15 cellular contexts compared by ENCODE assay signal in the genomic region with DNA sequence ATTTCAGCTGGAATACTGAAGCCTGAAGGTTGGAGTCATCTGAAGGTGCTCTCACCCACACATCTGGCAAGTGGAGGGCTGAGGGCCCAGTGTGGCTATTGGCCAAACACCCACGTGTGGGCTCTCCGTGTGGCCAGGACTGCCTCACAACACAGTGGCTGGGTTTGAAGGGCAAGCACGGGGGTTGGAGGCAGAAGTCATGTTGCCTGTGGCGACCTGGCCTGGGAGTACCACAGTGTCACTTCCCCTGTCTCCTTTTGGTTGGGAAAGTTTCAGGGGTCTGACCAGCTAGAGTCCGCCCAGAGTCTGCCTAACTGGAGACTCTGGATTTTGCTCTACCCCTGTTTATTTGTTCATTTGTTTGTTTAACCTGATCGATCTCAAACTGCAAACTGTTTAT.
"Had no signal": no experiment of that assay in that cellular context is flagged by ENCODE, and none has a peak within 500 bp of the region (broad histone marks: within the 10 kb centered on the region; RNA-seq: fewer than 3 reads in every experiment).

No MANE protein-coding gene starts in this region.

- H3K9me3 ChIP-seq: mucosa of descending colon, neutrophil, thyroid gland had no signal

- H3K36me3 ChIP-seq: neutrophil, spleen, thyroid gland, WERI-Rb-1 had no signal

- DNase-seq: activated CD4-positive, alpha-beta T cell treated with anti-CD3 and anti-CD28 coated beads for 36 hours; activated CD4-positive, alpha-beta T cell treated with anti-CD3 and anti-CD28 coated beads, Interleukin-2, amount 50 U/mL, for 48 hours; activated naive CD4-positive, alpha-beta T cell treated with Interleukin-2 at 50 U/mL for 16 hours; anterior cingulate cortex; central memory CD4-positive, alpha-beta T cell; left ventricle myocardium superior; mucosa of descending colon; naive B cell; spleen; stimulated activated naive B cell treated with anti-CD40 and anti-IgM and Interleukin-4, amounts not matched to agents 10 μg/mL and 1 μg/mL and 100 μg/mL, for 72 hours; thyroid gland; WERI-Rb-1 had no signal

- H3K4me3 ChIP-seq: coronary artery, mucosa of descending colon, spleen, thyroid gland had no signal

- ATAC-seq: activated CD4-positive, alpha-beta T cell treated with anti-CD3 and anti-CD28 coated beads for 36 hours; left ventricle myocardium superior; mucosa of descending colon; stimulated activated naive B cell treated with anti-CD40 and anti-IgM and Interleukin-4, amounts not matched to agents 10 μg/mL and 1 μg/mL and 100 μg/mL, for 72 hours had no signal

- H3K27ac ChIP-seq: coronary artery, neutrophil, parathyroid adenoma, spleen, thyroid gland, WERI-Rb-1 had no signal

- H3K27me3 ChIP-seq: thyroid gland had no signal

- H3K4me1 ChIP-seq: parathyroid adenoma, thyroid gland had no signal
